Comparison of ENCODE assay signal across 21 cellular contexts in genomic region chr4:184892999-184893398, GRCh38.
A peak's percentile ranks its signal among the peaks of the same experiment; 100 is the strongest.
DNase-seq lines count a peak whose midpoint lies in the region; ATAC-seq and TF ChIP-seq lines count a peak whose summit lies in the region.
"Had no signal": no experiment of that assay in that cellular context is flagged by ENCODE, and none has a peak within 500 bp of the region (broad histone marks: within the 10 kb centered on the region; RNA-seq: fewer than 3 reads in every experiment).

No MANE protein-coding gene starts in this region.

- H3K27me3 ChIP-seq in PC-3 (ENCODE audit: low read length), result no peaks in the 10 kb centered on the region
- no peaks in the 10 kb centered on the region for H3K27me3 ChIP-seq in neutrophil
- H3K27me3 ChIP-seq in A673 (replicated peaks; ENCODE audit: insufficient read depth, low read depth, low read length, poor library complexity), result no peaks in the 10 kb centered on the region
- H3K27me3 ChIP-seq: BE2C; BLaER1 treated with 17β-estradiol and CSF1 and Interleukin-3, amounts not matched to agents 10 nM and 100 nM had no signal

- no peak overlapping the region for H2AFZ ChIP-seq in PC-3 (ENCODE audit: low read length)
- H2AFZ ChIP-seq: GM23338 had no signal

- intact Hi-C loops in PC-3 (cut with micrococcal nuclease) (loop anchor here (5.0 kb wide), 1 partner anchor 36 kb away; no protein-coding TSS in a partner anchor), A673 (cut with micrococcal nuclease; ENCODE audit: unreplicated experiment) (no loop called here), posterior cingulate gyrus (cut with DNase I) (no loop called here)

- H3K4me1 ChIP-seq in PC-3 (ENCODE audit: insufficient read depth, low read length), result peaks cover 11% of the 10 kb centered on the region; the same call in 1 of the 2 replicates
- H3K4me1 ChIP-seq in neutrophil (ENCODE audit: control insufficient read depth in 1 of 2, insufficient read depth in 1 of 2, low read depth in 1 of 2, low read length in 1 of 2), result peaks cover 42 to 56% of the 10 kb centered on the region in 2 experiments
- H3K4me1 ChIP-seq in A673 (ENCODE audit: insufficient read depth, low read length, poor library complexity, severe bottlenecking), result peaks cover 6% of the 10 kb centered on the region

- no peak for TF ChIP-seq CTCF in 22Rv1 (IDR thresholded peaks at IDR 0.05)
- TF ChIP-seq CTCF in PC-3 (conservative IDR thresholded peaks at IDR 0.05; ENCODE audit: low read depth, low read length), result no peak
- TF ChIP-seq CTCF in VCaP (conservative IDR thresholded peaks at IDR 0.05), result no peak
- no peak for TF ChIP-seq CTCF in neutrophil (IDR thresholded peaks at IDR 0.05)
- TF ChIP-seq CTCF in A673 (conservative IDR thresholded peaks at IDR 0.05; ENCODE audit: low read depth, low read length), result no peak

- no peaks in the 10 kb centered on the region for H4K20me1 ChIP-seq in PC-3 (ENCODE audit: low read length)
- H4K20me1 ChIP-seq: BLaER1 treated with 17β-estradiol and CSF1 and Interleukin-3, amounts not matched to agents 10 nM and 100 nM had no signal

- no peak overlapping the region for H3K4me3 ChIP-seq in PC-3 (ENCODE audit: low read length)
- no peak overlapping the region for H3K4me3 ChIP-seq in neutrophil (ENCODE audit: low read depth in 1 of 2, low read length in 1 of 2)
- no peak overlapping the region for H3K4me3 ChIP-seq in A673 (ENCODE audit: low read depth, low read length, poor library complexity, severe bottlenecking)
- H3K4me3 ChIP-seq: BLaER1 treated with 17β-estradiol and CSF1 and Interleukin-3, amounts not matched to agents 10 nM and 100 nM; GM23338 had no signal

- ATAC-seq in PC-3, result no peak
- no peak for ATAC-seq in HG02852 (IDR thresholded peaks at IDR 0.05; ENCODE audit: unreplicated experiment)
- ATAC-seq: GM23338, HCT116 had no signal

- DNase-seq in PC-3 (peak; percentile 4), A673 (ENCODE audit: low spot score) (no peak), posterior cingulate gyrus (no peak)
- no peak for DNase-seq in activated CD8-positive, alpha-beta memory T cell treated with anti-CD3 and anti-CD28 coated beads, Interleukin-2, amount 50 U/mL, for 4 hours
- DNase-seq: ACHN; AML-193; BE2C; CD4-positive, alpha-beta T cell; CD8-positive, alpha-beta memory T cell; DMS 273 treated with DMSO at 0.1 percent for 48 hours; DMS53; DMS79 treated with DMSO at 0.1 percent for 48 hours; GF-D8; H9 had no signal

- CTCF ChIA-PET in PC-3 (lab: Charles Lee) (no interaction called here), A673 (lab: Charles Lee) (no interaction called here)

- peak overlapping the region; percentile 58 for H3K27ac ChIP-seq in 22Rv1
- peak overlapping the region; percentile 37; the same call in 1 of the 2 replicates for H3K27ac ChIP-seq in PC-3 (ENCODE audit: low read length)
- peak overlapping the region; percentile 77 for H3K27ac ChIP-seq in VCaP
- H3K27ac ChIP-seq in neutrophil, result peak overlapping the region; percentile 93
- H3K27ac ChIP-seq in A673 (ENCODE audit: low read depth, low read length, poor library complexity, severe bottlenecking), result no peak overlapping the region

- BruUV-seq in PC-3 (replicated peaks; lab: Mats Ljungman, UMichigan) (no TSS peak), A673 (replicated peaks; lab: Mats Ljungman, UMichigan) (no TSS peak)

- H3K9me3 ChIP-seq in PC-3 (ENCODE audit: low read length) (no peaks in the 10 kb centered on the region), neutrophil (no peaks in the 10 kb centered on the region), A673 (ENCODE audit: low read depth, low read length, poor library complexity, severe bottlenecking) (no peaks in the 10 kb centered on the region)
- H3K9me3 ChIP-seq: BE2C had no signal

- no peaks in the 10 kb centered on the region for H3K9me2 ChIP-seq in PC-3 (replicated peaks; ENCODE audit: low read length)

- POLR2A ChIA-PET in PC-3 (lab: Charles Lee; ENCODE audit: unreplicated experiment) (no interaction called here), A673 (lab: Charles Lee; ENCODE audit: low non-redundant PET) (no interaction called here)

- H3K9ac ChIP-seq in PC-3 (ENCODE audit: low read length), result no peak overlapping the region
- H3K9ac ChIP-seq: BLaER1 treated with 17β-estradiol and CSF1 and Interleukin-3, amounts not matched to agents 10 nM and 100 nM had no signal

- H3K79me2 ChIP-seq in PC-3 (ENCODE audit: low read length), result no peaks in the 10 kb centered on the region

- H3K4me2 ChIP-seq in PC-3 (ENCODE audit: low read length), result no peak overlapping the region
- H3K4me2 ChIP-seq: GM23338 had no signal

- H3K36me3 ChIP-seq in PC-3 (ENCODE audit: low read depth, low read length), result no peaks in the 10 kb centered on the region
- no peaks in the 10 kb centered on the region for H3K36me3 ChIP-seq in neutrophil
- no peaks in the 10 kb centered on the region for H3K36me3 ChIP-seq in A673 (ENCODE audit: insufficient read depth, low read length, poor library complexity, severe bottlenecking)
- H3K36me3 ChIP-seq: BE2C; BLaER1 treated with 17β-estradiol and CSF1 and Interleukin-3, amounts not matched to agents 10 nM and 100 nM had no signal

- no peaks in the 10 kb centered on the region for H3F3A ChIP-seq in PC-3 (ENCODE audit: low read length, unreplicated experiment)
